ENCODE assay signal across 1 cellular context in genomic region chr6:126696921-126697693, GRCh38.
TF ChIP-seq lines count a peak whose summit lies in the region.

No MANE protein-coding gene starts in this region.

TF ChIP-seq in WTC11, 78 proteins besides CTCF, POLR2A, EP300 and RAD21 (continued from another document):
- no peak for TF ChIP-seq STAT6 (CRISPR knock-in tag; conservative IDR thresholded peaks at IDR 0.05; ENCODE audit: low read depth)
- TF ChIP-seq ZNF416 (CRISPR knock-in tag; IDR thresholded peaks at IDR 0.05) = no peak
- no peak for TF ChIP-seq NR2C2 (CRISPR knock-in tag; IDR thresholded peaks at IDR 0.05)
- TF ChIP-seq AFF4 (CRISPR knock-in tag; IDR thresholded peaks at IDR 0.05; ENCODE audit: borderline replicate concordance) = no peak
- no peak for TF ChIP-seq ERG (CRISPR knock-in tag; IDR thresholded peaks at IDR 0.05)
- TF ChIP-seq JUN (CRISPR knock-in tag; IDR thresholded peaks at IDR 0.05) = no peak
- no peak for TF ChIP-seq GRHL2 (CRISPR knock-in tag; IDR thresholded peaks at IDR 0.05; ENCODE audit: insufficient replicate concordance, severe bottlenecking)
- TF ChIP-seq AR (CRISPR knock-in tag; IDR thresholded peaks at IDR 0.05) = no peak
- no peak for TF ChIP-seq ATF2 (CRISPR knock-in tag; IDR thresholded peaks at IDR 0.05; ENCODE audit: borderline replicate concordance, low read depth)
- no peak for TF ChIP-seq ELF4 (CRISPR knock-in tag; IDR thresholded peaks at IDR 0.05; ENCODE audit: low read depth)
- TF ChIP-seq TEAD1 (CRISPR knock-in tag; IDR thresholded peaks at IDR 0.05) = no peak
- no peak for TF ChIP-seq ZNF671 (CRISPR knock-in tag; IDR thresholded peaks at IDR 0.05)
